Comparison of ENCODE assay signal across 26 cellular contexts in the genomic region with DNA sequence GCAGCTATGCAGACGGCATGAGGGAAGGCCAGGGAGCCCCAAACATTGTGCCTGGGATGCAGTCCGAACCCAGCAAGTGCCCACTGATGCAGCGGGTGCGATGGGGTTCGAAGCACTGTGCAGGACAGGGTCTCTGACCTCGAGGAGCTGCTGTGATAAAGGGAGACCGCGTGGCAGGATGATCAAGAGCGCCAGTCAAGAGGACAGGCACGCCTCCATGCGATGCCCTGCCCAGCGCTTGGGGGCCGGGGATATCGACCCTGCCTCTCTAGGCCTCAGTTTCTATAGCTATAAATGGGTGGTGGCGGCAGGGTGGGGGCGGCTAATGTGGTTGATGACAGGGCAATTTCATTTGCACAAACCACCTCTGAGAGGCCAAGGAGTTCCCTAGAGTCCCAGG.
"Had no signal": no experiment of that assay in that cellular context is flagged by ENCODE, and none has a peak within 500 bp of the region (broad histone marks: within the 10 kb centered on the region; RNA-seq: fewer than 3 reads in every experiment).

No MANE protein-coding gene starts in this region.

- H3K36me3 Mint-ChIP-seq: activated naive CD4-positive, alpha-beta T cell treated with anti-CD3 and anti-CD28 coated beads, Interleukin-2, amount 50 U/mL, for 24 hours; activated naive CD8-positive, alpha-beta T cell treated with anti-CD3 and anti-CD28 coated beads for 36 hours had no signal

- H3K27ac Mint-ChIP-seq: activated CD4-positive, alpha-beta memory T cell treated with anti-CD3 and anti-CD28 coated beads, Interleukin-2, amount 10 ng/mL, durations not matched to agents 7 days and 5 days; activated CD4-positive, alpha-beta T cell treated with anti-CD3 and anti-CD28 coated beads, Interleukin-2, amount 10 ng/mL, durations not matched to agents 7 days and 5 days; activated naive CD4-positive, alpha-beta T cell treated with anti-CD3 and anti-CD28 coated beads for 36 hours; activated naive CD4-positive, alpha-beta T cell treated with anti-CD3 and anti-CD28 coated beads, Interleukin-2, amount 50 U/mL, for 24 hours; activated naive CD8-positive, alpha-beta T cell treated with anti-CD3 and anti-CD28 coated beads for 36 hours; activated naive CD8-positive, alpha-beta T cell treated with anti-CD3 and anti-CD28 coated beads, Interleukin-2, amount 50 U/mL, for 24 hours; activated T-helper 17 cell treated with anti-CD3 and anti-CD28 coated beads, Interleukin-2, amount 50 U/mL, for 72 hours had no signal

- H3K9me3 Mint-ChIP-seq: activated CD4-positive, alpha-beta memory T cell treated with anti-CD3 and anti-CD28 coated beads, Interleukin-2, amount 10 ng/mL, durations not matched to agents 7 days and 5 days; activated CD4-positive, alpha-beta T cell treated with anti-CD3 and anti-CD28 coated beads, Interleukin-2, amount 10 ng/mL, durations not matched to agents 7 days and 5 days; activated naive CD4-positive, alpha-beta T cell treated with anti-CD3 and anti-CD28 coated beads for 36 hours; activated naive CD4-positive, alpha-beta T cell treated with anti-CD3 and anti-CD28 coated beads, Interleukin-2, amount 50 U/mL, for 24 hours; activated naive CD8-positive, alpha-beta T cell treated with anti-CD3 and anti-CD28 coated beads for 36 hours; activated naive CD8-positive, alpha-beta T cell treated with anti-CD3 and anti-CD28 coated beads, Interleukin-2, amount 50 U/mL, for 24 hours; activated T-cell treated with anti-CD3 and anti-CD28 coated beads, Interleukin-2, amount 50 U/mL, for 4 hours; activated T-helper 17 cell treated with anti-CD3 and anti-CD28 coated beads, Interleukin-2, amount 50 U/mL, for 72 hours had no signal

- H3K27me3 ChIP-seq: adrenal gland, ascending aorta, cardiac muscle cell, colonic mucosa had no signal

- H3K4me1 Mint-ChIP-seq: activated CD4-positive, alpha-beta memory T cell treated with anti-CD3 and anti-CD28 coated beads, Interleukin-2, amount 10 ng/mL, durations not matched to agents 7 days and 5 days; activated CD4-positive, alpha-beta T cell treated with anti-CD3 and anti-CD28 coated beads, Interleukin-2, amount 10 ng/mL, durations not matched to agents 7 days and 5 days; activated naive CD4-positive, alpha-beta T cell treated with anti-CD3 and anti-CD28 coated beads, Interleukin-2, amount 50 U/mL, for 24 hours; activated naive CD8-positive, alpha-beta T cell treated with anti-CD3 and anti-CD28 coated beads, Interleukin-2, amount 50 U/mL, for 24 hours; activated T-helper 17 cell treated with anti-CD3 and anti-CD28 coated beads, Interleukin-2, amount 50 U/mL, for 72 hours had no signal

- H3K4me1 ChIP-seq: adrenal gland, ascending aorta, breast epithelium, colonic mucosa had no signal

- DNase-seq: activated CD4-positive, alpha-beta memory T cell treated with anti-CD3 and anti-CD28 coated beads, Interleukin-2, amount 10 ng/mL, durations not matched to agents 7 days and 5 days; activated CD4-positive, alpha-beta T cell treated with anti-CD3 and anti-CD28 coated beads for 4 hours; activated CD4-positive, alpha-beta T cell treated with anti-CD3 and anti-CD28 coated beads, Interleukin-2, amount 10 ng/mL, durations not matched to agents 7 days and 5 days; activated CD4-positive, alpha-beta T cell treated with anti-CD3 and anti-CD28 coated beads, Interleukin-2, amount 50 U/mL, for 4 hours; activated CD4-positive, CD25-positive, alpha-beta regulatory T cell; activated CD4-positive, CD25-positive, alpha-beta regulatory T cell treated with anti-CD3 and anti-CD28 coated beads, Interleukin-2, amount 50 U/mL, for 72 hours; activated effector memory CD4-positive, alpha-beta T cell treated with anti-CD3 and anti-CD28 coated beads, Interleukin-2, amount 50 U/mL, for 16 hours; activated naive CD4-positive, alpha-beta T cell treated with anti-CD3 and anti-CD28 coated beads for 36 hours; activated naive CD8-positive, alpha-beta T cell treated with anti-CD3 and anti-CD28 coated beads for 36 hours; activated naive CD8-positive, alpha-beta T cell treated with anti-CD3 and anti-CD28 coated beads, Interleukin-2, amount 50 U/mL, for 24 hours; activated T-cell treated with anti-CD3 and anti-CD28 coated beads, Interleukin-2, amount 50 U/mL, for 4 hours; adrenal gland; central memory CD4-positive, alpha-beta T cell; cerebellar nuclear complex; colonic mucosa; effector CD8-positive, alpha-beta T cell; foreskin fibroblast; head of caudate nucleus; T-helper 2 cell had no signal

- H3K9me3 ChIP-seq: adrenal gland, breast epithelium, colonic mucosa had no signal

- H3K36me3 ChIP-seq: adrenal gland, ascending aorta, breast epithelium, cardiac muscle cell, colonic mucosa had no signal

- ATAC-seq: activated naive CD8-positive, alpha-beta T cell treated with anti-CD3 and anti-CD28 coated beads, Interleukin-2, amount 50 U/mL, for 24 hours; activated T-cell treated with anti-CD3 and anti-CD28 coated beads, Interleukin-2, amount 50 U/mL, for 4 hours; activated T-helper 17 cell treated with anti-CD3 and anti-CD28 coated beads, Interleukin-2, amount 50 U/mL, for 72 hours; esophagus mucosa had no signal

- H3K27ac ChIP-seq: adrenal gland, ascending aorta, breast epithelium, cardiac muscle cell, colonic mucosa had no signal

- H3K4me3 ChIP-seq: adrenal gland, ascending aorta, breast epithelium, cardiac muscle cell, colonic mucosa had no signal

- H3K4me3 Mint-ChIP-seq: activated CD4-positive, alpha-beta memory T cell treated with anti-CD3 and anti-CD28 coated beads, Interleukin-2, amount 10 ng/mL, durations not matched to agents 7 days and 5 days; activated CD4-positive, alpha-beta T cell treated with anti-CD3 and anti-CD28 coated beads, Interleukin-2, amount 10 ng/mL, durations not matched to agents 7 days and 5 days; activated naive CD4-positive, alpha-beta T cell treated with anti-CD3 and anti-CD28 coated beads for 36 hours; activated naive CD4-positive, alpha-beta T cell treated with anti-CD3 and anti-CD28 coated beads, Interleukin-2, amount 50 U/mL, for 24 hours; activated naive CD8-positive, alpha-beta T cell treated with anti-CD3 and anti-CD28 coated beads for 36 hours; activated naive CD8-positive, alpha-beta T cell treated with anti-CD3 and anti-CD28 coated beads, Interleukin-2, amount 50 U/mL, for 24 hours; activated T-cell treated with anti-CD3 and anti-CD28 coated beads, Interleukin-2, amount 50 U/mL, for 4 hours; activated T-helper 17 cell treated with anti-CD3 and anti-CD28 coated beads, Interleukin-2, amount 50 U/mL, for 72 hours; brain had no signal
